15 cellular contexts compared by ENCODE assay signal in genomic region chr14:57755018-57755521, GRCh38.
"Had no signal": no experiment of that assay in that cellular context is flagged by ENCODE, and none has a peak within 500 bp of the region (broad histone marks: within the 10 kb centered on the region; RNA-seq: fewer than 3 reads in every experiment).

No MANE protein-coding gene starts in this region.

- H3K36me3 Mint-ChIP-seq: activated CD8-positive, alpha-beta memory T cell treated with anti-CD3 and anti-CD28 coated beads, Interleukin-2, amount 10 ng/mL, durations not matched to agents 7 days and 5 days; activated naive CD8-positive, alpha-beta T cell treated with anti-CD3 and anti-CD28 coated beads for 36 hours; type B pancreatic cell had no signal

- H3K4me1 Mint-ChIP-seq: activated CD8-positive, alpha-beta memory T cell treated with anti-CD3 and anti-CD28 coated beads, Interleukin-2, amount 10 ng/mL, durations not matched to agents 7 days and 5 days; activated naive CD8-positive, alpha-beta T cell treated with anti-CD3 and anti-CD28 coated beads for 36 hours had no signal

- ATAC-seq: activated CD8-positive, alpha-beta memory T cell treated with anti-CD3 and anti-CD28 coated beads, Interleukin-2, amount 10 ng/mL, durations not matched to agents 7 days and 5 days; activated T-cell treated with anti-CD3 and anti-CD28 coated beads, Interleukin-2, amount 50 U/mL, for 4 hours had no signal

- H3K9me3 Mint-ChIP-seq: activated naive CD8-positive, alpha-beta T cell treated with anti-CD3 and anti-CD28 coated beads for 36 hours; activated T-cell treated with anti-CD3 and anti-CD28 coated beads, Interleukin-2, amount 50 U/mL, for 4 hours; T-helper 2 cell treated with Interferon-gamma antibody and Interleukin-4, amounts not matched to agents 5 μg/mL and 100 μg/mL, for 36 hours; type B pancreatic cell had no signal

- DNase-seq: activated CD4-positive, alpha-beta T cell treated with anti-CD3 and anti-CD28 coated beads, Interleukin-2, amount 50 U/mL, for 48 hours; activated CD4-positive, CD25-positive, alpha-beta regulatory T cell treated with anti-CD3 and anti-CD28 coated beads, Interleukin-2, amount 50 U/mL, for 72 hours; activated CD8-positive, alpha-beta memory T cell treated with anti-CD3 and anti-CD28 coated beads, Interleukin-2, amount 10 ng/mL, durations not matched to agents 7 days and 5 days; activated gamma-delta T cell; activated naive CD8-positive, alpha-beta T cell treated with anti-CD3 and anti-CD28 coated beads for 36 hours; activated T-cell treated with anti-CD3 and anti-CD28 coated beads, Interleukin-2, amount 50 U/mL, for 4 hours; brain microvascular endothelial cell; cerebellar nuclear complex; foreskin fibroblast; mammary epithelial cell; sigmoid colon; stimulated activated CD4-positive, alpha-beta T cell treated with anti-CD3 and anti-CD28 coated beads, Interleukin-2, amount 100 ng/mL, for 24 hours; stimulated activated naive CD4-positive, alpha-beta T cell had no signal

- H3K4me3 Mint-ChIP-seq: activated CD8-positive, alpha-beta memory T cell treated with anti-CD3 and anti-CD28 coated beads, Interleukin-2, amount 10 ng/mL, durations not matched to agents 7 days and 5 days; activated naive CD8-positive, alpha-beta T cell treated with anti-CD3 and anti-CD28 coated beads for 36 hours; activated T-cell treated with anti-CD3 and anti-CD28 coated beads, Interleukin-2, amount 50 U/mL, for 4 hours; T-helper 2 cell treated with Interferon-gamma antibody and Interleukin-4, amounts not matched to agents 5 μg/mL and 100 μg/mL, for 36 hours; type B pancreatic cell had no signal

- H3K27ac Mint-ChIP-seq: activated CD8-positive, alpha-beta memory T cell treated with anti-CD3 and anti-CD28 coated beads, Interleukin-2, amount 10 ng/mL, durations not matched to agents 7 days and 5 days; activated naive CD8-positive, alpha-beta T cell treated with anti-CD3 and anti-CD28 coated beads for 36 hours; T-helper 2 cell treated with Interferon-gamma antibody and Interleukin-4, amounts not matched to agents 5 μg/mL and 100 μg/mL, for 36 hours; type B pancreatic cell had no signal

- H3K27me3 Mint-ChIP-seq: activated CD8-positive, alpha-beta memory T cell treated with anti-CD3 and anti-CD28 coated beads, Interleukin-2, amount 10 ng/mL, durations not matched to agents 7 days and 5 days; activated naive CD8-positive, alpha-beta T cell treated with anti-CD3 and anti-CD28 coated beads for 36 hours; type B pancreatic cell had no signal
